8 cellular contexts compared by ENCODE assay signal in genomic region chr12:122875590-122876220, GRCh38. TPM values are rescaled to one million over a fixed set of nuclear protein-coding genes. Genes with fewer than 3 reads are reported as not detected.
DNase-seq lines count a peak whose midpoint lies in the region; ATAC-seq and TF ChIP-seq lines count a peak whose summit lies in the region.

No MANE protein-coding gene starts in this region.

- H4K20me1 ChIP-seq in PC-3 (ENCODE audit: low read length) = peaks cover 51% of the 10 kb centered on the region

- DNase-seq in AG10803 (ENCODE audit: low read depth) (peak; percentile 43), COLO829 (ENCODE audit: low spot score) (no peak), middle frontal gyrus (ENCODE audit: extremely low spot score, low spot score) (no peak), PC-3 (no peak)
- DNase-seq in activated naive CD8-positive, alpha-beta T cell treated with anti-CD3 and anti-CD28 coated beads for 36 hours = no peak
- DNase-seq in activated CD8-positive, alpha-beta memory T cell treated with anti-CD3 and anti-CD28 coated beads, Interleukin-2, amount 50 U/mL, for 4 hours = no peak

- no peaks in the 10 kb centered on the region for H3F3A ChIP-seq in PC-3 (ENCODE audit: low read length, unreplicated experiment)

- intact Hi-C loops in PC-3 (cut with micrococcal nuclease) = no loop called here

- no peaks in the 10 kb centered on the region for H3K9me2 ChIP-seq in PC-3 (replicated peaks; ENCODE audit: low read length)

- H3K4me1 Mint-ChIP-seq in activated naive CD8-positive, alpha-beta T cell treated with anti-CD3 and anti-CD28 coated beads for 36 hours = peaks cover 95% of the 10 kb centered on the region

- no peak overlapping the region for H3K9ac ChIP-seq in PC-3 (ENCODE audit: low read length)

- H3K4me3 ChIP-seq in AG10803 (ENCODE audit: low read length) = no peak overlapping the region
- no peak overlapping the region for H3K4me3 ChIP-seq in PC-3 (ENCODE audit: low read length)

- POLR2A ChIA-PET in PC-3 (lab: Charles Lee; ENCODE audit: unreplicated experiment) = no interaction called here

- no peaks in the 10 kb centered on the region for H3K9me3 Mint-ChIP-seq in activated naive CD8-positive, alpha-beta T cell treated with anti-CD3 and anti-CD28 coated beads for 36 hours

- peaks cover 38% of the 10 kb centered on the region for H3K36me3 Mint-ChIP-seq in activated naive CD8-positive, alpha-beta T cell treated with anti-CD3 and anti-CD28 coated beads for 36 hours

- H3K27me3 ChIP-seq in PC-3 (ENCODE audit: low read length) = no peaks in the 10 kb centered on the region

- H3K4me1 ChIP-seq in PC-3 (ENCODE audit: insufficient read depth, low read length) = peaks cover 22% of the 10 kb centered on the region

- peaks cover 100% of the 10 kb centered on the region for H3K79me2 ChIP-seq in PC-3 (ENCODE audit: low read length)

- CTCF ChIA-PET in PC-3 (lab: Charles Lee) = no interaction called here

- H3K36me3 ChIP-seq in PC-3 (ENCODE audit: low read depth, low read length) = peaks cover 31% of the 10 kb centered on the region; the same call in 1 of the 2 replicates

- H2AFZ ChIP-seq in PC-3 (ENCODE audit: low read length) = no peak overlapping the region

- H3K27me3 Mint-ChIP-seq in activated naive CD8-positive, alpha-beta T cell treated with anti-CD3 and anti-CD28 coated beads for 36 hours = no peaks in the 10 kb centered on the region

- H3K4me3 Mint-ChIP-seq in activated naive CD8-positive, alpha-beta T cell treated with anti-CD3 and anti-CD28 coated beads for 36 hours = peak overlapping the region; percentile 19

- H3K27ac ChIP-seq in PC-3 (ENCODE audit: low read length) = no peak overlapping the region

- no TSS peak for BruUV-seq in PC-3 (replicated peaks; lab: Mats Ljungman, UMichigan)

- no peaks in the 10 kb centered on the region for H3K9me3 ChIP-seq in PC-3 (ENCODE audit: low read length)

- H3K4me2 ChIP-seq in PC-3 (ENCODE audit: low read length) = no peak overlapping the region

- ATAC-seq in GM18909 (IDR thresholded peaks at IDR 0.05; ENCODE audit: poor library complexity, unreplicated experiment) (peak; percentile 74), HG03095 (IDR thresholded peaks at IDR 0.05; ENCODE audit: unreplicated experiment) (peak; percentile 49), PC-3 (no peak)

- TF ChIP-seq CTCF in AG10803 (conservative IDR thresholded peaks at IDR 0.05; ENCODE audit: low read length) (no peak), PC-3 (conservative IDR thresholded peaks at IDR 0.05; ENCODE audit: low read depth, low read length) (no peak)

- H3K27ac Mint-ChIP-seq in activated naive CD8-positive, alpha-beta T cell treated with anti-CD3 and anti-CD28 coated beads for 36 hours = peak overlapping the region; percentile 77

RNA-seq across cellular contexts. Expression of gene VPS37B, which starts 20.2 kb away (rescaled TPM):
- total RNA-seq in activated naive CD8-positive, alpha-beta T cell treated with anti-CD3 and anti-CD28 coated beads for 36 hours = 10 to 100 TPM; 27.0 to 28.2 TPM
- total RNA-seq in PC-3 (2014; rRNA removed) = 74.3 and 80.8 TPM in 2 replicates

RNA-seq across cellular contexts. Expression of gene HIP1R, which starts 40.4 kb away (rescaled TPM):
- 10 to 100 TPM; 24.2 to 24.8 TPM for total RNA-seq in activated naive CD8-positive, alpha-beta T cell treated with anti-CD3 and anti-CD28 coated beads for 36 hours
- total RNA-seq in PC-3 (2014; rRNA removed) = 46.1 and 83.6 TPM in 2 replicates
